In the genomic region with DNA sequence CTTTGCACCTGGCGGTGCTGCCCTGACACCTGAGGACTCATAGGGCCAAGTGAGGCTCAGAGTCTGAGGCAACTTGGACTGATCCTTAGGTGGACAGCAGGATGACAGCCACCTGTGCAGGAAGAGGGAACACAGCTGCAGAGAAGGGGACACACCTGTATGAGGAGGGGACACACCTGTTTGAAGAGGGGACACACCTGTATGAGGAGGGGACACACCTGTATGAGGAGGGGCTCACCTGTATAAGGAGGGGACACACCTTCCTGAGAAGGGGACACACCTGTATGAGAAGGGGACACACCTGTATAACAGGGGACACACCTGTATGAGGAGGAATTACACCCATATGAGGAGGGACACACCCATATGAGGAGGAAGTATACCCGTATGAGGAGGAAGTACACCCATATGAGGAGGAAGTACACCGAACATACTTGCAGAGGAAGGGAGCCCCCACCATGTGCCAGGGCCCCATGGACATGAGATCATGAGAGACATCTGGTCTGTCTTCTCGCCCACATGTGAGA, we compare ENCODE assay signal across 17 cellular contexts.
A peak's percentile ranks its signal among the peaks of the same experiment; 100 is the strongest.
DNase-seq lines count a peak whose midpoint lies in the region; ATAC-seq, FAIRE-seq and TF ChIP-seq lines count a peak whose summit lies in the region.
"Had no signal": no experiment of that assay in that cellular context is flagged by ENCODE, and none has a peak within 500 bp of the region (broad histone marks: within the 10 kb centered on the region; RNA-seq: fewer than 3 reads in every experiment).

No MANE protein-coding gene starts in this region.

- CTCF ChIA-PET in HepG2 (lab: Yijun Ruan, JAX; ENCODE audit: low intra/inter-chr PET ratio, low total read pairs) = no interaction called here

- 2% methylated on average over 3 of the region's 4 CpGs for WGBS in HepG2 (ENCODE audit: low lambda C conversion rate)
- 28% methylated on average over 3 of the region's 4 CpGs for WGBS in right lobe of liver (ENCODE audit: insufficient coverage, low coverage, low lambda C conversion rate, missing lambda C conversion rate)

- no peaks in the 10 kb centered on the region for H4K20me1 ChIP-seq in HepG2 (ENCODE audit: insufficient read depth, low read length)

- no peak for TF ChIP-seq RAD21 in HepG2 (CRISPR knock-in tag; IDR thresholded peaks at IDR 0.05)

- peaks cover 0 to 18% of the 10 kb centered on the region in 2 experiments; a peak in 3 of 5 replicates for H3K27me3 ChIP-seq in HepG2 (ENCODE audit: control insufficient read depth in 1 of 2, insufficient read depth in 2 of 2, low read length in 2 of 2)
- no peaks in the 10 kb centered on the region for H3K27me3 ChIP-seq in right lobe of liver
- H3K27me3 ChIP-seq in mucosa of rectum (ENCODE audit: control insufficient read depth in 2 of 2, insufficient read depth in 2 of 2, low read length in 2 of 2) = no peaks in the 10 kb centered on the region
- peaks cover 4% of the 10 kb centered on the region; the same call in 1 of the 2 replicates for H3K27me3 ChIP-seq in MG63
- H3K27me3 ChIP-seq: Peyer's patch had no signal

- H3K4me1 ChIP-seq in HepG2 (ENCODE audit: insufficient read depth, low read length) (no peaks in the 10 kb centered on the region), right lobe of liver (no peaks in the 10 kb centered on the region), mucosa of rectum (ENCODE audit: control insufficient read depth in 2 of 2, insufficient read depth in 2 of 2, low read length in 2 of 2) (no peaks in the 10 kb centered on the region)
- H3K4me1 ChIP-seq: Peyer's patch had no signal

- POLR2A ChIA-PET in HepG2 (lab: Yijun Ruan, JAX) = no interaction called here

- no peak overlapping the region for H3K27ac ChIP-seq in HepG2 (ENCODE audit: extremely low read length, insufficient read depth, low read length)
- H3K27ac ChIP-seq in right lobe of liver = no peak overlapping the region
- H3K27ac ChIP-seq in VCaP = peak overlapping the region; percentile 95; the same call in 1 of the 2 replicates
- peak overlapping the region; percentile 39 to 45 for H3K27ac ChIP-seq in mucosa of rectum (ENCODE audit: low read depth in 2 of 2, low read length in 2 of 2)
- H3K27ac ChIP-seq: C4-2B, GM23248, Peyer's patch had no signal

- DNase-seq in HepG2 (ENCODE audit: low spot score) (no peak), right lobe of liver (no peak), mucosa of gallbladder (ENCODE audit: low spot score) (no peak), SK-N-DZ (ENCODE audit: low spot score) (no peak), MG63 (no peak)
- DNase-seq: GM23248, KG1, NCI-H1048, NCI-H146, Peyer's patch, SK-N-SH had no signal

- no peak for FAIRE-seq in HepG2 (lab: Jason Lieb, UNC)

- BruUV-seq in HepG2 (replicated peaks; lab: Mats Ljungman, UMichigan) = no TSS peak

- no peak overlapping the region for H3K4me2 ChIP-seq in HepG2 (ENCODE audit: low read depth, low read length)
- H3K4me2 ChIP-seq: SK-N-SH had no signal

- no peak for TF ChIP-seq POLR2A in HepG2 (IDR thresholded peaks at IDR 0.05; ENCODE audit: insufficient read depth in 1 of 2, low read depth in 2 of 2, low read length in 2 of 2)
- TF ChIP-seq POLR2A in right lobe of liver (IDR thresholded peaks at IDR 0.05) = no peak

- H2AFZ ChIP-seq in HepG2 (ENCODE audit: low read length) = no peak overlapping the region
- H2AFZ ChIP-seq: GM23248 had no signal

- no peak overlapping the region for H3K9ac ChIP-seq in HepG2 (ENCODE audit: insufficient read depth, low read depth, low read length)
- H3K9ac ChIP-seq in mucosa of rectum (ENCODE audit: low read depth in 1 of 2, low read length in 2 of 2) = no peak overlapping the region
- H3K9ac ChIP-seq: GM23248, SK-N-SH had no signal

- no peaks in the 10 kb centered on the region for H3K79me2 ChIP-seq in HepG2 (ENCODE audit: insufficient read depth, low read length)

- H3K9me3 ChIP-seq in HepG2 (ENCODE audit: low read length) = no peaks in the 10 kb centered on the region
- no peaks in the 10 kb centered on the region for H3K9me3 ChIP-seq in right lobe of liver
- H3K9me3 ChIP-seq in mucosa of rectum (ENCODE audit: control insufficient read depth in 2 of 2, low read length in 2 of 2) = peaks cover 0 to 3% of the 10 kb centered on the region in 2 donors
- H3K9me3 ChIP-seq in MG63 = no peaks in the 10 kb centered on the region
- H3K9me3 ChIP-seq: Peyer's patch, SK-N-SH had no signal

- H3K4me3 ChIP-seq in HepG2 (replicated peaks in 1 of 3; ENCODE audit: insufficient read depth in 1 of 3, low read depth in 2 of 3, low read length in 3 of 3) (no peak overlapping the region), right lobe of liver (no peak overlapping the region), mucosa of rectum (ENCODE audit: low read length in 2 of 2) (no peak overlapping the region), MG63 (no peak overlapping the region)
- H3K4me3 ChIP-seq: GM23248, Peyer's patch had no signal

- H3K36me3 ChIP-seq in HepG2 (replicated peaks in 1 of 2; ENCODE audit: control insufficient read depth in 1 of 2, insufficient read depth in 2 of 2, low read length in 2 of 2) = no peaks in the 10 kb centered on the region
- H3K36me3 ChIP-seq in right lobe of liver = no peaks in the 10 kb centered on the region
- H3K36me3 ChIP-seq in mucosa of rectum (ENCODE audit: control insufficient read depth in 2 of 2, insufficient read depth in 2 of 2, low read length in 2 of 2) = no peaks in the 10 kb centered on the region
- no peaks in the 10 kb centered on the region for H3K36me3 ChIP-seq in MG63
- H3K36me3 ChIP-seq: Peyer's patch had no signal

- TF ChIP-seq CTCF in HepG2 (CRISPR knock-in tag; IDR thresholded peaks at IDR 0.05) (no peak), right lobe of liver (IDR thresholded peaks at IDR 0.05) (no peak), VCaP (conservative IDR thresholded peaks at IDR 0.05) (no peak)

- TF ChIP-seq EP300 in HepG2 (IDR thresholded peaks at IDR 0.05; ENCODE audit: low read depth in 2 of 2, low read length in 2 of 2) (no peak), HepG2 (CRISPR knock-in tag; IDR thresholded peaks at IDR 0.05; ENCODE audit: borderline replicate concordance) (no peak)

- in situ Hi-C loops in HepG2 (cut with HindIII; ENCODE audit: extremely low pct_ligation_motif_present, low pct_unique_long_range_greater_than_20kb) = no loop called here

- no peak for ATAC-seq in HepG2
- ATAC-seq in right lobe of liver = no peak
- no peak for ATAC-seq in GM21526 (IDR thresholded peaks at IDR 0.05; ENCODE audit: low FRiP score, unreplicated experiment)
- ATAC-seq: HCT116, Right ventricle myocardium inferior had no signal

- intact Hi-C loops in HepG2 (cut with micrococcal nuclease; ENCODE audit: unreplicated experiment) = no loop called here
- intact Hi-C loops in right lobe of liver (cut with DNase I) = no loop called here

TF ChIP-seq in HepG2, 621 proteins besides CTCF, POLR2A, EP300 and RAD21:
- no peak for TF ChIP-seq ZNF556 (CRISPR knock-in tag; IDR thresholded peaks at IDR 0.05; ENCODE audit: borderline replicate concordance)
- TF ChIP-seq, protein P1, sequence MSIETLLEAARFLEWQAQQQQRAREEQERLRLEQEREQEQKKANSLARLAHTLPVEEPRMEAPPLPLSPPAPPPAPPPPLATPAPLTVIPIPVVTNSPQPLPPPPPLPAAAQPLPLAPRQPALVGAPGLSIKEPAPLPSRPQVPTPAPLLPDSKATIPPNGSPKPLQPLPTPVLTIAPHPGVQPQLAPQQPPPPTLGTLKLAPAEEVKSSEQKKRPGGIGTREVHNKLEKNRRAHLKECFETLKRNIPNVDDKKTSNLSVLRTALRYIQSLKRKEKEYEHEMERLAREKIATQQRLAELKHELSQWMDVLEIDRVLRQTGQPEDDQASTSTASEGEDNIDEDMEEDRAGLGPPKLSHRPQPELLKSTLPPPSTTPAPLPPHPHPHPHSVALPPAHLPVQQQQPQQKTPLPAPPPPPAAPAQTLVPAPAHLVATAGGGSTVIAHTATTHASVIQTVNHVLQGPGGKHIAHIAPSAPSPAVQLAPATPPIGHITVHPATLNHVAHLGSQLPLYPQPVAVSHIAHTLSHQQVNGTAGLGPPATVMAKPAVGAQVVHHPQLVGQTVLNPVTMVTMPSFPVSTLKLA (IDR thresholded peaks at IDR 0.05) = peak; percentile 39; the same call in 1 of the 2 replicates

Comparison
In these comparisons a context has a peak if more than half of its experiments do, and no peak if none do; other contexts are left out.
1. H3K27ac ChIP-seq: peak in VCaP (single experiment) and mucosa of rectum (2 of 2); none in HepG2 (single experiment) and right lobe of liver (0 of 3).